Comparison of ENCODE assay signal across 8 cellular contexts in the genomic region with DNA sequence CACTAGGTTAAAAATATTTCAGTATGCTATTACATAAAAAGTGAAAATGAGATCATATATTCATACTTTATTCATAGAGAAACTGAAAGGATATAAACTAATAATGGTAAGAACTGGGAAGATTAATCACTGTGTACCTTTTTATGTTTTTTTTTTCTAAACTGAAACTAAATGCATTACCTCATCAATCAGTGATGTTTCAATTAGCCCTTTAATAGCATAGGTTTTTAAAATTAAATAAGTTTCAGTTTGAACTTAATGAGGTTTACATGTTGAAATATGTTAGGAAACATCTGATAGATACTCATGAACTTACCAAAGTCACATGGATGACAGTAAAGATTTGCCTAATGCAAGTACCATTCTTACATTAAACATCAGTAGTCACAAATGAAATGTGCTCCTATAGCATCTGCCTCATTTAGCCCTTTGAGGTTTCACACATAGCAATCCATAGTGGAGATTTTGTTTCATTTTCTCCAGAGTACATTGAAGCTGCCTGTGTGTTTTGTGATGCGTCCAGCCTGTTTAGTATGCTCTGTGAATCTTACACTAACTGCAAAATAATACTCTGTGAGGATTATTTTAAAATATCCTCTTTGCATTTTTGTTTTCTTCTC. TPM values are rescaled to one million over a fixed set of nuclear protein-coding genes. Genes with fewer than 3 reads are reported as not detected.
A peak's percentile ranks its signal among the peaks of the same experiment; 100 is the strongest.
DNase-seq lines count a peak whose midpoint lies in the region; ATAC-seq and TF ChIP-seq lines count a peak whose summit lies in the region.

No MANE protein-coding gene starts in this region.

- H3K4me1 Mint-ChIP-seq in HFFc6 (ENCODE audit: low read depth) = peaks cover 57% of the 10 kb centered on the region
- H3K4me1 Mint-ChIP-seq in activated T-helper 2 cell treated with anti-CD3 and anti-CD28 coated beads, Interferon-gamma antibody, Interleukin-2, Interleukin-4, amounts not matched to agents 10 μg/mL and 5 μg/mL and 100 μg/mL, durations not matched to agents 14 hours and 24 hours and 36 hours (ENCODE audit: low read depth) = peaks cover 53% of the 10 kb centered on the region
- peaks cover 41 to 86% (median 84%) of the 10 kb centered on the region in 4 donors for H3K4me1 Mint-ChIP-seq in naive thymus-derived CD8-positive, alpha-beta T cell

- H3K27me3 Mint-ChIP-seq in HFFc6 (ENCODE audit: insufficient read depth) = no peaks in the 10 kb centered on the region
- no peaks in the 10 kb centered on the region for H3K27me3 Mint-ChIP-seq in activated T-helper 2 cell treated with anti-CD3 and anti-CD28 coated beads, Interferon-gamma antibody, Interleukin-2, Interleukin-4, amounts not matched to agents 10 μg/mL and 5 μg/mL and 100 μg/mL, durations not matched to agents 14 hours and 24 hours and 36 hours (ENCODE audit: low read depth)
- H3K27me3 Mint-ChIP-seq in naive thymus-derived CD8-positive, alpha-beta T cell = no peaks in the 10 kb centered on the region

- H3K4me3 Mint-ChIP-seq in HFFc6 = peak overlapping the region; percentile 77
- H3K4me3 Mint-ChIP-seq in activated T-helper 2 cell treated with anti-CD3 and anti-CD28 coated beads, Interferon-gamma antibody, Interleukin-2, Interleukin-4, amounts not matched to agents 10 μg/mL and 5 μg/mL and 100 μg/mL, durations not matched to agents 14 hours and 24 hours and 36 hours (ENCODE audit: low read depth) = no peak overlapping the region
- H3K4me3 Mint-ChIP-seq in naive thymus-derived CD8-positive, alpha-beta T cell = peak overlapping the region; percentile 58 to 85 (median 80)

- H3K9me3 Mint-ChIP-seq in HFFc6 = no peaks in the 10 kb centered on the region
- H3K9me3 Mint-ChIP-seq in activated T-helper 2 cell treated with anti-CD3 and anti-CD28 coated beads, Interferon-gamma antibody, Interleukin-2, Interleukin-4, amounts not matched to agents 10 μg/mL and 5 μg/mL and 100 μg/mL, durations not matched to agents 14 hours and 24 hours and 36 hours = peaks cover 4% of the 10 kb centered on the region
- peaks cover 0 to 2% (median 0%) of the 10 kb centered on the region in 9 donors for H3K9me3 Mint-ChIP-seq in naive thymus-derived CD8-positive, alpha-beta T cell

- peaks cover 4% of the 10 kb centered on the region; the same call in 1 of the 2 replicates for H3K36me3 Mint-ChIP-seq in HFFc6 (ENCODE audit: low read depth)
- peaks cover 18% of the 10 kb centered on the region for H3K36me3 Mint-ChIP-seq in activated T-helper 2 cell treated with anti-CD3 and anti-CD28 coated beads, Interferon-gamma antibody, Interleukin-2, Interleukin-4, amounts not matched to agents 10 μg/mL and 5 μg/mL and 100 μg/mL, durations not matched to agents 14 hours and 24 hours and 36 hours (ENCODE audit: low read depth)
- H3K36me3 Mint-ChIP-seq in naive thymus-derived CD8-positive, alpha-beta T cell = peaks cover 0 to 12% (median 9%) of the 10 kb centered on the region in 3 donors

- peak; percentile 31 for ATAC-seq in GM18499 (IDR thresholded peaks at IDR 0.05; ENCODE audit: insufficient read depth, unreplicated experiment)
- peak in 1 of 2 donors; percentile 28 for ATAC-seq in naive thymus-derived CD8-positive, alpha-beta T cell

- DNase-seq in HFFc6 = no peak
- DNase-seq in activated T-helper 2 cell treated with anti-CD3 and anti-CD28 coated beads, Interferon-gamma antibody, Interleukin-2, Interleukin-4, amounts not matched to agents 10 μg/mL and 5 μg/mL and 100 μg/mL, durations not matched to agents 14 hours and 24 hours and 36 hours (ENCODE audit: low spot score) = no peak
- DNase-seq in naive thymus-derived CD8-positive, alpha-beta T cell = no peak
- no peak for DNase-seq in NCI-H1105 (lab: John Stamatoyannopoulos, UW)
- no peak for DNase-seq in DMS79 treated with DMSO at 0.1 percent for 48 hours (lab: John Stamatoyannopoulos, UW)
- DNase-seq in NCI-H128 (lab: John Stamatoyannopoulos, UW; ENCODE audit: unreplicated experiment) = no peak
- DNase-seq in activated gamma-delta T cell (lab: John Stamatoyannopoulos, UW) = no peak

- H3K27ac Mint-ChIP-seq in HFFc6 = peak overlapping the region; percentile 76
- peak overlapping the region; percentile 44 for H3K27ac Mint-ChIP-seq in activated T-helper 2 cell treated with anti-CD3 and anti-CD28 coated beads, Interferon-gamma antibody, Interleukin-2, Interleukin-4, amounts not matched to agents 10 μg/mL and 5 μg/mL and 100 μg/mL, durations not matched to agents 14 hours and 24 hours and 36 hours
- peak overlapping the region; percentile 15 to 95 (median 87) for H3K27ac Mint-ChIP-seq in naive thymus-derived CD8-positive, alpha-beta T cell

- TF ChIP-seq CTCF in HFFc6 (IDR thresholded peaks at IDR 0.05) = no peak

- intact Hi-C loops in activated T-helper 2 cell treated with anti-CD3 and anti-CD28 coated beads, Interferon-gamma antibody, Interleukin-2, Interleukin-4, amounts not matched to agents 10 μg/mL and 5 μg/mL and 100 μg/mL, durations not matched to agents 14 hours and 24 hours and 36 hours (cut with micrococcal nuclease) = no loop called here

- POLR2A ChIA-PET in naive thymus-derived CD8-positive, alpha-beta T cell (lab: Charles Lee) = interaction anchor here (1.4 kb wide), 1 partner anchor 24 kb away, joined by 3 read pairs; no protein-coding TSS in a partner anchor

RNA-seq across cellular contexts. Expression of a gene that starts 8.9 kb away (rescaled TPM):
- total RNA-seq in HFFc6 (2021; fragmentation: NEBNext Ultra II Directional; extraction: Animal tissue kit (Norgen Biotek cat#: 25700)) = 10 to 100 TPM; 22.4 to 39.1 (median 24.4) TPM
- 42.7 and 44.6 TPM in 2 replicates for total RNA-seq in activated T-helper 2 cell treated with anti-CD3 and anti-CD28 coated beads, Interferon-gamma antibody, Interleukin-2, Interleukin-4, amounts not matched to agents 10 μg/mL and 5 μg/mL and 100 μg/mL, durations not matched to agents 14 hours and 24 hours and 36 hours
- 10 to 100 TPM; 56.8 to 59.4 TPM for total RNA-seq in naive thymus-derived CD8-positive, alpha-beta T cell
- 10 to 100 TPM; 86.2 to 96.3 (median 89.7) TPM for polyA plus RNA-seq in naive thymus-derived CD8-positive, alpha-beta T cell
